Comparison of ENCODE assay signal across 18 cellular contexts in the genomic region with DNA sequence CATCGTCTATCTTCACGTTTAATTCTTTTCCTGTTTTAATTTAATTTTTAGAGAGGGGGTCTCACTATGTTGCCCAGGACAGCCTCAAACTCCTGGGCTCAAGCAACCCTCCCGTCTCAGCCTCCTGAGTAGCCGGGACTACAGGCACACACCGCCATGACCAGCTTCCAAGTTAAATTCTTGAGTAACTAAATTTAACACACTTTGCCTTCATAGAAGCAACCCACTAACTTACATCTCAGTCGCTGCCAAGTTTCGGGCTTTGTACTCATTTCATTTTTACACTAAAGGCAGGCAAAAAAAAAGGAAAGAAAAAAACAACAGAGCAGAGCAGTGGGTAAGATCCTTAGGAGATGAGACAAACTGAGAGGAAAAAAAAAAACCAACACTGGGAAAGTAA. TPM values are rescaled to one million over a fixed set of nuclear protein-coding genes. Genes with fewer than 3 reads are reported as not detected.
DNase-seq lines count a peak whose midpoint lies in the region; ATAC-seq and TF ChIP-seq lines count a peak whose summit lies in the region.
"Had no signal": no experiment of that assay in that cellular context is flagged by ENCODE, and none has a peak within 500 bp of the region (broad histone marks: within the 10 kb centered on the region; RNA-seq: fewer than 3 reads in every experiment).

No MANE protein-coding gene starts in this region.

- H3K4me1 ChIP-seq in HEK293 (ENCODE audit: control insufficient read depth, insufficient read depth, low read length) (peaks cover 13% of the 10 kb centered on the region; the same call in 1 of the 2 replicates), heart right ventricle (peaks cover 0 to 52% (median 0%) of the 10 kb centered on the region in 9 donors)
- H3K4me1 ChIP-seq: HAP-1 had no signal

- DNase-seq in activated T-cell treated with anti-CD3 and anti-CD28 coated beads, Interleukin-2, amount 50 U/mL, for 72 hours = no peak
- no peak for DNase-seq in activated T-cell treated with anti-CD3 and anti-CD28 coated beads, Interleukin-2, amount 50 U/mL, for 1 hour
- no peak for DNase-seq in activated T-helper 2 cell treated with anti-CD3 and anti-CD28 coated beads, Interferon-gamma antibody, Interleukin-2, Interleukin-4, amounts not matched to agents 10 μg/mL and 5 μg/mL and 100 μg/mL, durations not matched to agents 14 hours and 24 hours and 36 hours (ENCODE audit: low spot score)
- DNase-seq in stimulated activated effector memory CD8-positive, alpha-beta T cell treated with anti-CD3 and anti-CD28 coated beads, Interleukin-12 subunit alpha, Interleukin-12 subunit beta, amount 100 ng/mL, for 72 hours (ENCODE audit: low spot score in 2 of 2) = no peak
- DNase-seq in heart right ventricle (no peak), KBM-7 (no peak)
- DNase-seq: DMS53, Karpas-422, MM.1S, NCI-H1930, NCI-H2171, NCI-H446 treated with DMSO at 0.1 percent for 48 hours, NCI-H748 treated with DMSO at 0.1 percent for 48 hours, PC-3 had no signal

- peaks cover 0 to 58% (median 35%) of the 10 kb centered on the region in 7 donors for H3K27me3 ChIP-seq in heart right ventricle

- H3K9me3 Mint-ChIP-seq in activated T-cell treated with anti-CD3 and anti-CD28 coated beads, Interleukin-2, amount 50 U/mL, for 72 hours = no peaks in the 10 kb centered on the region
- H3K9me3 Mint-ChIP-seq in activated T-helper 2 cell treated with anti-CD3 and anti-CD28 coated beads, Interferon-gamma antibody, Interleukin-2, Interleukin-4, amounts not matched to agents 10 μg/mL and 5 μg/mL and 100 μg/mL, durations not matched to agents 14 hours and 24 hours and 36 hours = no peaks in the 10 kb centered on the region
- H3K9me3 Mint-ChIP-seq in stimulated activated effector memory CD8-positive, alpha-beta T cell treated with anti-CD3 and anti-CD28 coated beads, Interleukin-12 subunit alpha, Interleukin-12 subunit beta, amount 100 ng/mL, for 72 hours = no peaks in the 10 kb centered on the region

- POLR2A ChIA-PET in HEK293 (lab: Yijun Ruan, JAX) = no interaction called here

- no peaks in the 10 kb centered on the region for H3K27me3 Mint-ChIP-seq in activated T-cell treated with anti-CD3 and anti-CD28 coated beads, Interleukin-2, amount 50 U/mL, for 72 hours (ENCODE audit: low read depth)
- peaks cover 25% of the 10 kb centered on the region for H3K27me3 Mint-ChIP-seq in activated T-helper 2 cell treated with anti-CD3 and anti-CD28 coated beads, Interferon-gamma antibody, Interleukin-2, Interleukin-4, amounts not matched to agents 10 μg/mL and 5 μg/mL and 100 μg/mL, durations not matched to agents 14 hours and 24 hours and 36 hours (ENCODE audit: low read depth)

- H3K9me3 ChIP-seq in HEK293 (ENCODE audit: control insufficient read depth, insufficient read depth, low read depth, low read length) (no peaks in the 10 kb centered on the region), heart right ventricle (no peaks in the 10 kb centered on the region)
- H3K9me3 ChIP-seq: BLaER1, HAP-1 had no signal

- peaks cover 0 to 13% of the 10 kb centered on the region in 2 experiments; a peak in 1 of 3 replicates for H3K36me3 ChIP-seq in HEK293 (ENCODE audit: control insufficient read depth in 2 of 2, insufficient read depth in 1 of 2, low read length in 2 of 2)
- H3K36me3 ChIP-seq in heart right ventricle = no peaks in the 10 kb centered on the region
- H3K36me3 ChIP-seq: HAP-1 had no signal

- peak overlapping the region; percentile 94 for H3K27ac Mint-ChIP-seq in activated T-cell treated with anti-CD3 and anti-CD28 coated beads, Interleukin-2, amount 50 U/mL, for 72 hours
- H3K27ac Mint-ChIP-seq in activated T-helper 2 cell treated with anti-CD3 and anti-CD28 coated beads, Interferon-gamma antibody, Interleukin-2, Interleukin-4, amounts not matched to agents 10 μg/mL and 5 μg/mL and 100 μg/mL, durations not matched to agents 14 hours and 24 hours and 36 hours = peak overlapping the region; percentile 7
- H3K27ac Mint-ChIP-seq in stimulated activated effector memory CD8-positive, alpha-beta T cell treated with anti-CD3 and anti-CD28 coated beads, Interleukin-12 subunit alpha, Interleukin-12 subunit beta, amount 100 ng/mL, for 72 hours = peak overlapping the region; percentile 3

- 74 to 80% methylated on average over 7 of the region's 7 CpGs for WGBS in heart right ventricle, 2 donors

- peak overlapping the region; percentile 89 to 94 for H3K4me3 Mint-ChIP-seq in activated T-cell treated with anti-CD3 and anti-CD28 coated beads, Interleukin-2, amount 50 U/mL, for 72 hours
- H3K4me3 Mint-ChIP-seq in activated T-helper 2 cell treated with anti-CD3 and anti-CD28 coated beads, Interferon-gamma antibody, Interleukin-2, Interleukin-4, amounts not matched to agents 10 μg/mL and 5 μg/mL and 100 μg/mL, durations not matched to agents 14 hours and 24 hours and 36 hours (ENCODE audit: low read depth) = no peak overlapping the region
- H3K4me3 Mint-ChIP-seq in stimulated activated effector memory CD8-positive, alpha-beta T cell treated with anti-CD3 and anti-CD28 coated beads, Interleukin-12 subunit alpha, Interleukin-12 subunit beta, amount 100 ng/mL, for 72 hours = peak overlapping the region; percentile 85

- H3K4me3 ChIP-seq in HEK293 (ENCODE audit: low read depth, low read length) (no peak overlapping the region), heart right ventricle (no peak overlapping the region)
- H3K4me3 ChIP-seq: BLaER1, GM12878, HAP-1 had no signal

- TF ChIP-seq CTCF in HEK293 (tag by site-specific recombination; IDR thresholded peaks at IDR 0.05) (no peak), heart right ventricle (IDR thresholded peaks at IDR 0.05) (no peak)

- H3K36me3 Mint-ChIP-seq in activated T-cell treated with anti-CD3 and anti-CD28 coated beads, Interleukin-2, amount 50 U/mL, for 72 hours (ENCODE audit: insufficient read depth in 2 of 2) = peaks cover 10 to 14% of the 10 kb centered on the region in 2 donors
- peaks cover 3% of the 10 kb centered on the region for H3K36me3 Mint-ChIP-seq in activated T-helper 2 cell treated with anti-CD3 and anti-CD28 coated beads, Interferon-gamma antibody, Interleukin-2, Interleukin-4, amounts not matched to agents 10 μg/mL and 5 μg/mL and 100 μg/mL, durations not matched to agents 14 hours and 24 hours and 36 hours (ENCODE audit: low read depth)
- peaks cover 14% of the 10 kb centered on the region for H3K36me3 Mint-ChIP-seq in stimulated activated effector memory CD8-positive, alpha-beta T cell treated with anti-CD3 and anti-CD28 coated beads, Interleukin-12 subunit alpha, Interleukin-12 subunit beta, amount 100 ng/mL, for 72 hours

- H3K4me1 Mint-ChIP-seq in activated T-cell treated with anti-CD3 and anti-CD28 coated beads, Interleukin-2, amount 50 U/mL, for 72 hours (ENCODE audit: low read depth) = peaks cover 93% of the 10 kb centered on the region
- H3K4me1 Mint-ChIP-seq in activated T-helper 2 cell treated with anti-CD3 and anti-CD28 coated beads, Interferon-gamma antibody, Interleukin-2, Interleukin-4, amounts not matched to agents 10 μg/mL and 5 μg/mL and 100 μg/mL, durations not matched to agents 14 hours and 24 hours and 36 hours (ENCODE audit: low read depth) = peaks cover 51% of the 10 kb centered on the region
- H3K4me1 Mint-ChIP-seq in stimulated activated effector memory CD8-positive, alpha-beta T cell treated with anti-CD3 and anti-CD28 coated beads, Interleukin-12 subunit alpha, Interleukin-12 subunit beta, amount 100 ng/mL, for 72 hours = peaks cover 42% of the 10 kb centered on the region

- no peak overlapping the region for H3K27ac ChIP-seq in HEK293 (ENCODE audit: extremely low read depth, low read depth, low read length)
- no peak overlapping the region for H3K27ac ChIP-seq in heart right ventricle
- H3K27ac ChIP-seq: BLaER1 had no signal

- CTCF ChIA-PET in HEK293 (lab: Yijun Ruan, JAX) = no interaction called here

- intact Hi-C loops in activated T-helper 2 cell treated with anti-CD3 and anti-CD28 coated beads, Interferon-gamma antibody, Interleukin-2, Interleukin-4, amounts not matched to agents 10 μg/mL and 5 μg/mL and 100 μg/mL, durations not matched to agents 14 hours and 24 hours and 36 hours (cut with micrococcal nuclease) = no loop called here
- intact Hi-C loops in heart right ventricle (cut with DNase I) = loop anchor here in 4 of 10 donors (5.0 to 10.0 kb wide), 5 partner anchors 117 to 244 kb away; no protein-coding TSS in a partner anchor

- in situ Hi-C loops in KBM-7 (cut with MboI; ENCODE audit: low pct_unique_long_range_greater_than_20kb, low sequenced_read_pairs) = no loop called here

- ATAC-seq in activated T-cell treated with anti-CD3 and anti-CD28 coated beads, Interleukin-2, amount 50 U/mL, for 72 hours (replicated peaks in 1 of 2) = no peak
- ATAC-seq in stimulated activated effector memory CD8-positive, alpha-beta T cell treated with anti-CD3 and anti-CD28 coated beads, Interleukin-12 subunit alpha, Interleukin-12 subunit beta, amount 100 ng/mL, for 72 hours = no peak
- ATAC-seq in heart right ventricle = no peak
- ATAC-seq: GM12878, PC-3 had no signal

TF ChIP-seq in HEK293, 187 proteins besides CTCF, POLR2A, EP300 and RAD21:
- 0 out of 2 replicates have a peak, but pooled peaks have one; percentile 12 for TF ChIP-seq ZNF121 (tag by site-specific recombination; IDR thresholded peaks at IDR 0.05)
- no peak for TF ChIP-seq ZXDB (tag by site-specific recombination; IDR thresholded peaks at IDR 0.05)

RNA-seq across cellular contexts. Expression of a gene that starts 3.6 kb away (rescaled TPM):
- 10 to 100 TPM; 62.2 to 63.7 TPM for total RNA-seq in activated T-cell treated with anti-CD3 and anti-CD28 coated beads, Interleukin-2, amount 50 U/mL, for 72 hours
- 110 and 114 TPM in 2 replicates for total RNA-seq in activated T-helper 2 cell treated with anti-CD3 and anti-CD28 coated beads, Interferon-gamma antibody, Interleukin-2, Interleukin-4, amounts not matched to agents 10 μg/mL and 5 μg/mL and 100 μg/mL, durations not matched to agents 14 hours and 24 hours and 36 hours
- total RNA-seq in heart right ventricle = 1 to 10 TPM; 1.5 to 4.5 (median 2.1) TPM
- polyA plus RNA-seq in heart right ventricle = 1 to 10 TPM in 1 of 2 donors, under 1 TPM in 1; 0.97 to 1.6 TPM

Comparison
In these comparisons a context has a peak if more than half of its experiments do, and no peak if none do; other contexts are left out.
1. H3K27ac Mint-ChIP-seq: peak in every context shown above with its lines; median percentile 94 in activated T-cell treated with anti-CD3 and anti-CD28 coated beads, Interleukin-2, amount 50 U/mL, for 72 hours; 7 in activated T-helper 2 cell treated with anti-CD3 and anti-CD28 coated beads, Interferon-gamma antibody, Interleukin-2, Interleukin-4, amounts not matched to agents 10 μg/mL and 5 μg/mL and 100 μg/mL, durations not matched to agents 14 hours and 24 hours and 36 hours; 3 in stimulated activated effector memory CD8-positive, alpha-beta T cell treated with anti-CD3 and anti-CD28 coated beads, Interleukin-12 subunit alpha, Interleukin-12 subunit beta, amount 100 ng/mL, for 72 hours.
2. RNA of a gene that starts 3.6 kb away (total RNA-seq): 110 to 114 TPM in activated T-helper 2 cell treated with anti-CD3 and anti-CD28 coated beads, Interferon-gamma antibody, Interleukin-2, Interleukin-4, amounts not matched to agents 10 μg/mL and 5 μg/mL and 100 μg/mL, durations not matched to agents 14 hours and 24 hours and 36 hours and 62.2 to 63.7 TPM in activated T-cell treated with anti-CD3 and anti-CD28 coated beads, Interleukin-2, amount 50 U/mL, for 72 hours; 1.5 to 4.5 TPM in heart right ventricle; every median in the first group is over 10 times any median in the second.